1 cellular context compared by ENCODE assay signal in the genomic region with DNA sequence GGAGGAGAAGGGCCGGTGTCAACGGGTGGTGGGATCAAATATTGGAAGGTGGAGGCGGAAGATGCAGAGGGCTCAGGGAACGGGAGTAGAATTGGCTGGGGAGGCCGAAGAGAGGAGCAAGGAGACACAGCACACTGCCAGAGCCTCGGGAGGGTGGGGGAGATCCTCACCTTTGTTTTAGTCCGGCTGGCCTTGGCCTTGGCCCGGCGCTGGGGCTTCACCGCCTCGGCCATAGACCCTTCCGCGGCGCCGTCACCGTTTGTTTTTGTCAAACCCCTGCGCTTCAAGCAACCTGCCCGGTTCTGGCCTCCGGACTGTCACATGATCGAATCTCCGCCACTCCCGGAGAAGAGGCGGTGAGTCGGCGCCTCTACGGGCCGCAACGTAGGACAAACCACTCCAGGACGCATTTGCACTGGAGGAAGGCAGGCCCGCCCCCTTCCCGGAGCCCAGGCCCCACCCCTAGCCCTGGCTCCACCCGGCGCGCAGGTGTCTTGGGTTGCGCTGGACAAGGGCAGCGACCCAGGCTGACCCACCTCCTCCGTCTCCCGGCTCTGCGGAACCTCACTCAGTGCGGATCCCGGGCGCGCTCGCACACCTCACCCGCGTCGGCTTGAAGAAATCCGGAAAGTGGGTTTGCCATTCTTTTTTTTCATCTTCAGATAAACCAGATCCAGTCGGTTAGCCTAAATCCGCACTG.
TF ChIP-seq lines count a peak whose summit lies in the region.

A gene with protein sequence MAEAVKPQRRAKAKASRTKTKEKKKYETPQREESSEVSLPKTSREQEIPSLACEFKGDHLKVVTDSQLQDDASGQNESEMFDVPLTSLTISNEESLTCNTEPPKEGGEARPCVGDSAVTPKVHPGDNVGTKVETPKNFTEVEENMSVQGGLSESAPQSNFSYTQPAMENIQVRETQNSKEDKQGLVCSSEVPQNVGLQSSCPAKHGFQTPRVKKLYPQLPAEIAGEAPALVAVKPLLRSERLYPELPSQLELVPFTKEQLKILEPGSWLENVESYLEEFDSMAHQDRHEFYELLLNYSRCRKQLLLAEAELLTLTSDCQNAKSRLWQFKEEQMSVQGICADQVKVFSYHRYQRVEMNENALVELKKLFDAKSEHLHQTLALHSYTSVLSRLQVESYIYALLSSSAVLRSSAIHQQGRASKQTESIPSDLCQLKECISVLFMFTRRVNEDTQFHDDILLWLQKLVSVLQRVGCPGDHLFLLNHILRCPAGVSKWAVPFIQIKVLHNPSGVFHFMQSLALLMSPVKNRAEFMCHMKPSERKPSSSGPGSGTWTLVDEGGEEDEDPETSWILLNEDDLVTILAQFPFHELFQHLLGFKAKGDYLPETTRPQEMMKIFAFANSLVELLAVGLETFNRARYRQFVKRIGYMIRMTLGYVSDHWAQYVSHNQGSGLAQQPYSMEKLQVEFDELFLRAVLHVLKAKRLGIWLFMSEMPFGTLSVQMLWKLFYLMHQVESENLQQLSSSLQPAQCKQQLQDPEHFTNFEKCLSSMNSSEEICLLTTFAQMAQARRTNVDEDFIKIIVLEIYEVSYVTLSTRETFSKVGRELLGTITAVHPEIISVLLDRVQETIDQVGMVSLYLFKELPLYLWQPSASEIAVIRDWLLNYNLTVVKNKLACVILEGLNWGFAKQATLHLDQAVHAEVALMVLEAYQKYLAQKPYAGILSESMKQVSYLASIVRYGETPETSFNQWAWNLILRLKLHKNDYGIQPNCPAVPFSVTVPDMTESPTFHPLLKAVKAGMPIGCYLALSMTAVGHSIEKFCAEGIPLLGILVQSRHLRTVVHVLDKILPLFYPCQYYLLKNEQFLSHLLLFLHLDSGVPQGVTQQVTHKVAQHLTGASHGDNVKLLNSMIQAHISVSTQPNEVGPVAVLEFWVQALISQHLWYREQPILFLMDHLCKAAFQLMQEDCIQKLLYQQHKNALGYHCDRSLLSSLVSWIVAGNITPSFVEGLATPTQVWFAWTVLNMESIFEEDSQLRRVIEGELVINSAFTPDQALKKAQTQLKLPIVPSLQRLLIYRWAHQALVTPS (N-terminal part only) (minus strand): TSS at position 323 of the 700 bp plus-strand sequence. CDS start 90 bp downstream, at position 233.

TF ChIP-seq in HepG2, 621 proteins besides CTCF, POLR2A, EP300 and RAD21 (continued from another document and continues in another):
- no peak for TF ChIP-seq GPBP1L1 (CRISPR knock-in tag; IDR thresholded peaks at IDR 0.05)
- no peak for TF ChIP-seq ZNF839 (CRISPR knock-in tag; IDR thresholded peaks at IDR 0.05; ENCODE audit: borderline replicate concordance)
- TF ChIP-seq ZBTB20 (CRISPR knock-in tag; IDR thresholded peaks at IDR 0.05; ENCODE audit: borderline replicate concordance, low read depth), result no peak
- TF ChIP-seq, protein P1, sequence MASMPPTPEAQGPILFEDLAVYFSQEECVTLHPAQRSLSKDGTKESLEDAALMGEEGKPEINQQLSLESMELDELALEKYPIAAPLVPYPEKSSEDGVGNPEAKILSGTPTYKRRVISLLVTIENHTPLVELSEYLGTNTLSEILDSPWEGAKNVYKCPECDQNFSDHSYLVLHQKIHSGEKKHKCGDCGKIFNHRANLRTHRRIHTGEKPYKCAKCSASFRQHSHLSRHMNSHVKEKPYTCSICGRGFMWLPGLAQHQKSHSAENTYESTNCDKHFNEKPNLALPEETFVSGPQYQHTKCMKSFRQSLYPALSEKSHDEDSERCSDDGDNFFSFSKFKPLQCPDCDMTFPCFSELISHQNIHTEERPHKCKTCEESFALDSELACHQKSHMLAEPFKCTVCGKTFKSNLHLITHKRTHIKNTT (CRISPR knock-in tag; IDR thresholded peaks at IDR 0.05), result no peak
- TF ChIP-seq CHD2 (IDR thresholded peaks at IDR 0.05; ENCODE audit: low read depth, low read length), result peak; percentile 61; the same call in 1 of the 2 replicates
- no peak for TF ChIP-seq ZNF841 (CRISPR knock-in tag; IDR thresholded peaks at IDR 0.05; ENCODE audit: borderline replicate concordance)
- TF ChIP-seq ZNF138 (CRISPR knock-in tag; IDR thresholded peaks at IDR 0.05; ENCODE audit: low read depth), result no peak
- TF ChIP-seq ZNF75D (CRISPR knock-in tag; IDR thresholded peaks at IDR 0.05; ENCODE audit: borderline replicate concordance), result no peak
- TF ChIP-seq ZFP1 (CRISPR knock-in tag; IDR thresholded peaks at IDR 0.05), result no peak
- no peak for TF ChIP-seq ZNF570 (CRISPR knock-in tag; IDR thresholded peaks at IDR 0.05; ENCODE audit: borderline replicate concordance)
- no peak for TF ChIP-seq ZNF441 (CRISPR knock-in tag; IDR thresholded peaks at IDR 0.05; ENCODE audit: borderline replicate concordance)
- TF ChIP-seq ZNF598 (CRISPR knock-in tag; IDR thresholded peaks at IDR 0.05; ENCODE audit: borderline replicate concordance), result no peak
- no peak for TF ChIP-seq ZNF207 (IDR thresholded peaks at IDR 0.05; ENCODE audit: borderline replicate concordance)
- TF ChIP-seq ZC3H4 (CRISPR knock-in tag; IDR thresholded peaks at IDR 0.05; ENCODE audit: borderline replicate concordance), result no peak
- TF ChIP-seq, protein P2, sequence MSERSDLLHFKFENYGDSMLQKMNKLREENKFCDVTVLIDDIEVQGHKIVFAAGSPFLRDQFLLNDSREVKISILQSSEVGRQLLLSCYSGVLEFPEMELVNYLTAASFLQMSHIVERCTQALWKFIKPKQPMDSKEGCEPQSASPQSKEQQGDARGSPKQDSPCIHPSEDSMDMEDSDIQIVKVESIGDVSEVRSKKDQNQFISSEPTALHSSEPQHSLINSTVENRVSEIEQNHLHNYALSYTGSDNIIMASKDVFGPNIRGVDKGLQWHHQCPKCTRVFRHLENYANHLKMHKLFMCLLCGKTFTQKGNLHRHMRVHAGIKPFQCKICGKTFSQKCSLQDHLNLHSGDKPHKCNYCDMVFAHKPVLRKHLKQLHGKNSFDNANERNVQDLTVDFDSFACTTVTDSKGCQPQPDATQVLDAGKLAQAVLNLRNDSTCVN (CRISPR knock-in tag; IDR thresholded peaks at IDR 0.05; ENCODE audit: borderline replicate concordance), result no peak; the same call in 1 of the 2 replicates
- peak; percentile 38; the same call in 1 of the 2 replicates for TF ChIP-seq NR2C2 (CRISPR knock-in tag; IDR thresholded peaks at IDR 0.05; ENCODE audit: borderline replicate concordance)
- 0 out of 2 replicates have a peak, but pooled peaks have one; percentile 55 for TF ChIP-seq ATF2 (CRISPR knock-in tag; IDR thresholded peaks at IDR 0.05)
- no peak; the same call in 1 of the 2 replicates for TF ChIP-seq SIX4 (CRISPR knock-in tag; IDR thresholded peaks at IDR 0.05)
- TF ChIP-seq ZNF33B (CRISPR knock-in tag; IDR thresholded peaks at IDR 0.05), result no peak
- TF ChIP-seq, protein P3, sequence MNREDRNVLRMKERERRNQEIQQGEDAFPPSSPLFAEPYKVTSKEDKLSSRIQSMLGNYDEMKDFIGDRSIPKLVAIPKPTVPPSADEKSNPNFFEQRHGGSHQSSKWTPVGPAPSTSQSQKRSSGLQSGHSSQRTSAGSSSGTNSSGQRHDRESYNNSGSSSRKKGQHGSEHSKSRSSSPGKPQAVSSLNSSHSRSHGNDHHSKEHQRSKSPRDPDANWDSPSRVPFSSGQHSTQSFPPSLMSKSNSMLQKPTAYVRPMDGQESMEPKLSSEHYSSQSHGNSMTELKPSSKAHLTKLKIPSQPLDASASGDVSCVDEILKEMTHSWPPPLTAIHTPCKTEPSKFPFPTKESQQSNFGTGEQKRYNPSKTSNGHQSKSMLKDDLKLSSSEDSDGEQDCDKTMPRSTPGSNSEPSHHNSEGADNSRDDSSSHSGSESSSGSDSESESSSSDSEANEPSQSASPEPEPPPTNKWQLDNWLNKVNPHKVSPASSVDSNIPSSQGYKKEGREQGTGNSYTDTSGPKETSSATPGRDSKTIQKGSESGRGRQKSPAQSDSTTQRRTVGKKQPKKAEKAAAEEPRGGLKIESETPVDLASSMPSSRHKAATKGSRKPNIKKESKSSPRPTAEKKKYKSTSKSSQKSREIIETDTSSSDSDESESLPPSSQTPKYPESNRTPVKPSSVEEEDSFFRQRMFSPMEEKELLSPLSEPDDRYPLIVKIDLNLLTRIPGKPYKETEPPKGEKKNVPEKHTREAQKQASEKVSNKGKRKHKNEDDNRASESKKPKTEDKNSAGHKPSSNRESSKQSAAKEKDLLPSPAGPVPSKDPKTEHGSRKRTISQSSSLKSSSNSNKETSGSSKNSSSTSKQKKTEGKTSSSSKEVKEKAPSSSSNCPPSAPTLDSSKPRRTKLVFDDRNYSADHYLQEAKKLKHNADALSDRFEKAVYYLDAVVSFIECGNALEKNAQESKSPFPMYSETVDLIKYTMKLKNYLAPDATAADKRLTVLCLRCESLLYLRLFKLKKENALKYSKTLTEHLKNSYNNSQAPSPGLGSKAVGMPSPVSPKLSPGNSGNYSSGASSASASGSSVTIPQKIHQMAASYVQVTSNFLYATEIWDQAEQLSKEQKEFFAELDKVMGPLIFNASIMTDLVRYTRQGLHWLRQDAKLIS (CRISPR knock-in tag; IDR thresholded peaks at IDR 0.05), result 0 out of 2 replicates have a peak, but pooled peaks have one; percentile 55
- no peak for TF ChIP-seq THAP7 (CRISPR knock-in tag; IDR thresholded peaks at IDR 0.05)
- no peak for TF ChIP-seq ZSCAN30 (CRISPR knock-in tag; IDR thresholded peaks at IDR 0.05)
- TF ChIP-seq, protein P4, sequence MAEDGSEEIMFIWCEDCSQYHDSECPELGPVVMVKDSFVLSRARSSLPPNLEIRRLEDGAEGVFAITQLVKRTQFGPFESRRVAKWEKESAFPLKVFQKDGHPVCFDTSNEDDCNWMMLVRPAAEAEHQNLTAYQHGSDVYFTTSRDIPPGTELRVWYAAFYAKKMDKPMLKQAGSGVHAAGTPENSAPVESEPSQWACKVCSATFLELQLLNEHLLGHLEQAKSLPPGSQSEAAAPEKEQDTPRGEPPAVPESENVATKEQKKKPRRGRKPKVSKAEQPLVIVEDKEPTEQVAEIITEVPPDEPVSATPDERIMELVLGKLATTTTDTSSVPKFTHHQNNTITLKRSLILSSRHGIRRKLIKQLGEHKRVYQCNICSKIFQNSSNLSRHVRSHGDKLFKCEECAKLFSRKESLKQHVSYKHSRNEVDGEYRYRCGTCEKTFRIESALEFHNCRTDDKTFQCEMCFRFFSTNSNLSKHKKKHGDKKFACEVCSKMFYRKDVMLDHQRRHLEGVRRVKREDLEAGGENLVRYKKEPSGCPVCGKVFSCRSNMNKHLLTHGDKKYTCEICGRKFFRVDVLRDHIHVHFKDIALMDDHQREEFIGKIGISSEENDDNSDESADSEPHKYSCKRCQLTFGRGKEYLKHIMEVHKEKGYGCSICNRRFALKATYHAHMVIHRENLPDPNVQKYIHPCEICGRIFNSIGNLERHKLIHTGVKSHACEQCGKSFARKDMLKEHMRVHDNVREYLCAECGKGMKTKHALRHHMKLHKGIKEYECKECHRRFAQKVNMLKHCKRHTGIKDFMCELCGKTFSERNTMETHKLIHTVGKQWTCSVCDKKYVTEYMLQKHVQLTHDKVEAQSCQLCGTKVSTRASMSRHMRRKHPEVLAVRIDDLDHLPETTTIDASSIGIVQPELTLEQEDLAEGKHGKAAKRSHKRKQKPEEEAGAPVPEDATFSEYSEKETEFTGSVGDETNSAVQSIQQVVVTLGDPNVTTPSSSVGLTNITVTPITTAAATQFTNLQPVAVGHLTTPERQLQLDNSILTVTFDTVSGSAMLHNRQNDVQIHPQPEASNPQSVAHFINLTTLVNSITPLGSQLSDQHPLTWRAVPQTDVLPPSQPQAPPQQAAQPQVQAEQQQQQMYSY (CRISPR knock-in tag; IDR thresholded peaks at IDR 0.05), result no peak; the same call in 1 of the 2 replicates
- TF ChIP-seq ASH2L (IDR thresholded peaks at IDR 0.05; ENCODE audit: insufficient read length, low read depth, low read length), result peak; percentile 72
- peak; percentile 93 for TF ChIP-seq PHF20 (CRISPR knock-in tag; IDR thresholded peaks at IDR 0.05)
- TF ChIP-seq, protein P5, sequence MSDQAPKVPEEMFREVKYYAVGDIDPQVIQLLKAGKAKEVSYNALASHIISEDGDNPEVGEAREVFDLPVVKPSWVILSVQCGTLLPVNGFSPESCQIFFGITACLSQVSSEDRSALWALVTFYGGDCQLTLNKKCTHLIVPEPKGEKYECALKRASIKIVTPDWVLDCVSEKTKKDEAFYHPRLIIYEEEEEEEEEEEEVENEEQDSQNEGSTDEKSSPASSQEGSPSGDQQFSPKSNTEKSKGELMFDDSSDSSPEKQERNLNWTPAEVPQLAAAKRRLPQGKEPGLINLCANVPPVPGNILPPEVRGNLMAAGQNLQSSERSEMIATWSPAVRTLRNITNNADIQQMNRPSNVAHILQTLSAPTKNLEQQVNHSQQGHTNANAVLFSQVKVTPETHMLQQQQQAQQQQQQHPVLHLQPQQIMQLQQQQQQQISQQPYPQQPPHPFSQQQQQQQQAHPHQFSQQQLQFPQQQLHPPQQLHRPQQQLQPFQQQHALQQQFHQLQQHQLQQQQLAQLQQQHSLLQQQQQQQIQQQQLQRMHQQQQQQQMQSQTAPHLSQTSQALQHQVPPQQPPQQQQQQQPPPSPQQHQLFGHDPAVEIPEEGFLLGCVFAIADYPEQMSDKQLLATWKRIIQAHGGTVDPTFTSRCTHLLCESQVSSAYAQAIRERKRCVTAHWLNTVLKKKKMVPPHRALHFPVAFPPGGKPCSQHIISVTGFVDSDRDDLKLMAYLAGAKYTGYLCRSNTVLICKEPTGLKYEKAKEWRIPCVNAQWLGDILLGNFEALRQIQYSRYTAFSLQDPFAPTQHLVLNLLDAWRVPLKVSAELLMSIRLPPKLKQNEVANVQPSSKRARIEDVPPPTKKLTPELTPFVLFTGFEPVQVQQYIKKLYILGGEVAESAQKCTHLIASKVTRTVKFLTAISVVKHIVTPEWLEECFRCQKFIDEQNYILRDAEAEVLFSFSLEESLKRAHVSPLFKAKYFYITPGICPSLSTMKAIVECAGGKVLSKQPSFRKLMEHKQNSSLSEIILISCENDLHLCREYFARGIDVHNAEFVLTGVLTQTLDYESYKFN (CRISPR knock-in tag; conservative IDR thresholded peaks at IDR 0.05), result peak; percentile 50
- TF ChIP-seq DPF2 (CRISPR knock-in tag; IDR thresholded peaks at IDR 0.05; ENCODE audit: borderline replicate concordance, low read depth), result no peak
- TF ChIP-seq ZNF724P (CRISPR knock-in tag; IDR thresholded peaks at IDR 0.05; ENCODE audit: borderline replicate concordance), result peak; percentile 69; the same call in 1 of the 2 replicates
